In genomic region chr11:468493-468892, GRCh38 we compare ENCODE assay signal across 2 cellular contexts.
TF ChIP-seq lines count a peak whose summit lies in the region.

No MANE protein-coding gene starts in this region.

TF ChIP-seq in IMR-90, 13 proteins besides CTCF, POLR2A, EP300 and RAD21:
- TF ChIP-seq NFE2L2 (IDR thresholded peaks at IDR 0.05; ENCODE audit: low read depth, low read length) (no peak), RFX5 (IDR thresholded peaks at IDR 0.05; ENCODE audit: low read depth, low read length) (no peak), RCOR1 (IDR thresholded peaks at IDR 0.05; ENCODE audit: insufficient replicate concordance, low read length) (no peak), ELK1 (IDR thresholded peaks at IDR 0.05; ENCODE audit: borderline replicate concordance, low read depth, low read length) (no peak), BHLHE40 (IDR thresholded peaks at IDR 0.05; ENCODE audit: low read depth, low read length) (no peak)

TF ChIP-seq in H1, 55 proteins besides CTCF, POLR2A, EP300 and RAD21:
- TF ChIP-seq TAF7 (optimal IDR thresholded peaks at IDR 0.05; ENCODE audit: borderline replicate concordance, low read depth, low read length) (no peak), GTF2F1 (IDR thresholded peaks at IDR 0.05; ENCODE audit: borderline replicate concordance, low read depth, low read length) (no peak), CBX5 (IDR thresholded peaks at IDR 0.05; ENCODE audit: low read depth, low read length) (no peak), CTBP2 (IDR thresholded peaks at IDR 0.05; ENCODE audit: borderline replicate concordance, insufficient read depth, insufficient read length, low read length) (no peak), SRF (IDR thresholded peaks at IDR 0.05; ENCODE audit: low read depth, low read length) (no peak), ATF2 (IDR thresholded peaks at IDR 0.05; ENCODE audit: low read length) (no peak), TCF12 (IDR thresholded peaks at IDR 0.05; ENCODE audit: low read depth, low read length) (no peak), SIN3A (conservative IDR thresholded peaks at IDR 0.05 in 1 of 2, IDR thresholded peaks at IDR 0.05 in 1 of 2; ENCODE audit: low read depth in 1 of 2, low read length in 2 of 2) (no peak), EZH2 (IDR thresholded peaks at IDR 0.05; ENCODE audit: low read depth, low read length, severe bottlenecking) (no peak), ATF3 (IDR thresholded peaks at IDR 0.05; ENCODE audit: insufficient read depth, low read depth, low read length) (no peak), KDM5A (IDR thresholded peaks at IDR 0.05; ENCODE audit: low read length) (no peak), CEBPB (IDR thresholded peaks at IDR 0.05; ENCODE audit: low read depth, low read length) (no peak), SP1 (IDR thresholded peaks at IDR 0.05; ENCODE audit: low read depth, low read length) (no peak)
